In genomic region chr17:30653038-30653437, GRCh38 we compare ENCODE assay signal across 7 cellular contexts.
A peak's percentile ranks its signal among the peaks of the same experiment; 100 is the strongest.
DNase-seq lines count a peak whose midpoint lies in the region; ATAC-seq, FAIRE-seq and TF ChIP-seq lines count a peak whose summit lies in the region.
"Not testable (repeated sequence)": the region's sequence is repeated elsewhere in the genome, so short reads cannot be mapped to it uniquely, and the experiment has no call there.

No MANE protein-coding gene starts in this region.

- CTCF ChIA-PET in IMR-90 (lab: Yijun Ruan, JAX); K562 (lab: Yijun Ruan, JAX; ENCODE audit: low intra/inter-chr PET ratio): not testable (repeated sequence)

- intact Hi-C loops in IMR-90 (cut with micrococcal nuclease); K562 (cut with micrococcal nuclease): not testable (repeated sequence)

- H3K23ac ChIP-seq in IMR-90 (ENCODE audit: low read depth, low read length), result not testable (repeated sequence)

- H3K9ac ChIP-seq in IMR-90 (ENCODE audit: low read depth, low read length); K562 (ENCODE audit: insufficient read depth in 1 of 2, low read depth in 2 of 2, low read length in 2 of 2): not testable (repeated sequence)

- not testable (repeated sequence) for TF ChIP-seq EP300 in K562 (IDR thresholded peaks at IDR 0.05; ENCODE audit: low read length)

- TF ChIP-seq RAD21 in IMR-90 (IDR thresholded peaks at IDR 0.05; ENCODE audit: low read length); K562 (CRISPR knock-in tag; conservative IDR thresholded peaks at IDR 0.05 in 1 of 2, IDR thresholded peaks at IDR 0.05 in 1 of 2): not testable (repeated sequence)

- not testable (repeated sequence) for H3K14ac ChIP-seq in IMR-90 (replicated peaks; ENCODE audit: low read depth, low read length)

- TF ChIP-seq POLR2A in IMR-90 (IDR thresholded peaks at IDR 0.05; ENCODE audit: low read depth, low read length); K562 (conservative IDR thresholded peaks at IDR 0.05): not testable (repeated sequence)

- not testable (repeated sequence) for BruUV-seq in IMR-90 (replicated peaks; lab: Mats Ljungman, UMichigan); K562 (replicated peaks; lab: Mats Ljungman, UMichigan)

- H4K20me1 ChIP-seq in IMR-90 (ENCODE audit: insufficient read depth, low read length); K562 (replicated peaks; ENCODE audit: control insufficient read depth, insufficient read depth, low read length): not testable (repeated sequence)

- not testable (repeated sequence) for H3K27me3 ChIP-seq in IMR-90 (ENCODE audit: control insufficient read depth, insufficient read depth, low read length); K562 (ENCODE audit: control insufficient read depth in 2 of 2, insufficient read depth in 2 of 2, low read length in 2 of 2)

- not testable (repeated sequence) for H3K79me2 ChIP-seq in K562 (ENCODE audit: control insufficient read depth, insufficient read depth, low read length)

- ATAC-seq in IMR-90 (ENCODE audit: low read depth); K562: not testable (repeated sequence)

- not testable (repeated sequence) for H2AK9ac ChIP-seq in IMR-90 (replicated peaks; ENCODE audit: low read depth, low read length, poor library complexity)

- not testable (repeated sequence) for H3K79me1 ChIP-seq in IMR-90 (ENCODE audit: low read depth in 1 of 2, low read length in 2 of 2)

- H2AK5ac ChIP-seq in IMR-90 (ENCODE audit: low read depth, low read length), result not testable (repeated sequence)

- DNase-seq in IMR-90 (peak; percentile 18), NCI-H82 treated with DMSO at 0.1 percent for 48 hours (lab: John Stamatoyannopoulos, UW; ENCODE audit: unreplicated experiment) (peak; percentile 6), K562 (ENCODE audit: extremely low read depth in 1 of 4, low spot score in 3 of 4) (peak in 1 of 4 experiments; percentile 18), choroid plexus epithelial cell (ENCODE audit: low read depth) (peak; percentile 19), fibroblast of mammary gland (ENCODE audit: low read depth) (peak; percentile 16), fibroblast of villous mesenchyme (ENCODE audit: low read depth) (peak; percentile 6), iris pigment epithelial cell (ENCODE audit: low read depth) (peak; percentile 12)

- POLR2A ChIA-PET in IMR-90 (lab: Charles Lee; ENCODE audit: unreplicated experiment); K562 (lab: Yijun Ruan, JAX): not testable (repeated sequence)

- FAIRE-seq in K562 (lab: Jason Lieb, UNC), result not testable (repeated sequence)

- H3K4me2 ChIP-seq in IMR-90 (ENCODE audit: low read depth, low read length); K562 (ENCODE audit: insufficient read depth, low read length): not testable (repeated sequence)

- in situ Hi-C loops in IMR-90 (cut with MboI; ENCODE audit: low sequenced_read_pairs); K562 (cut with MboI): not testable (repeated sequence)

- H3K27ac ChIP-seq in IMR-90 (ENCODE audit: insufficient read depth, low read length); K562 (ENCODE audit: extremely low read depth, low read depth, low read length): not testable (repeated sequence)

- H2BK5ac ChIP-seq in IMR-90 (ENCODE audit: low read depth, low read length, poor library complexity, severe bottlenecking), result not testable (repeated sequence)

- WGBS in IMR-90 (ENCODE audit: extremely low coverage in 2 of 2, insufficient read length in 1 of 2), 2 experiments, result no CpG with 5 or more reads among the region's 1 CpG
- WGBS in K562 (ENCODE audit: insufficient coverage, low coverage, missing lambda C conversion rate), result 0% methylated on average over 1 of the region's 1 CpG

- H2BK120ac ChIP-seq in IMR-90 (ENCODE audit: low read depth, low read length), result not testable (repeated sequence)

- not testable (repeated sequence) for H3K4me3 ChIP-seq in IMR-90 (ENCODE audit: insufficient read depth, low read depth, low read length); K562; choroid plexus epithelial cell (ENCODE audit: low read depth, low read length); fibroblast of mammary gland (ENCODE audit: control insufficient read depth, low read depth, low read length); fibroblast of villous mesenchyme (ENCODE audit: low read depth, low read length)

- not testable (repeated sequence) for H4K8ac ChIP-seq in IMR-90 (ENCODE audit: low read depth in 2 of 2, low read length in 2 of 2)

- not testable (repeated sequence) for H3K4ac ChIP-seq in IMR-90 (ENCODE audit: low read depth, low read length)

- not testable (repeated sequence) for TF ChIP-seq CTCF in IMR-90 (conservative IDR thresholded peaks at IDR 0.05; ENCODE audit: low read depth, low read length); K562 (IDR thresholded peaks at IDR 0.05 in 2 of 3, conservative IDR thresholded peaks at IDR 0.05 in 1 of 3; ENCODE audit: insufficient read depth in 2 of 3, low read depth in 1 of 3, low read length in 3 of 3); choroid plexus epithelial cell (conservative IDR thresholded peaks at IDR 0.05; ENCODE audit: low read depth, low read length); fibroblast of mammary gland (conservative IDR thresholded peaks at IDR 0.05; ENCODE audit: control insufficient read depth, insufficient read depth, low read depth, low read length); fibroblast of villous mesenchyme (IDR thresholded peaks at IDR 0.05; ENCODE audit: insufficient read depth, low read depth, low read length)

- H4K91ac ChIP-seq in IMR-90 (ENCODE audit: insufficient read depth, low read depth, low read length), result not testable (repeated sequence)

- not testable (repeated sequence) for H4K5ac ChIP-seq in IMR-90 (ENCODE audit: low read depth, low read length)

- not testable (repeated sequence) for H3K9me1 ChIP-seq in IMR-90 (ENCODE audit: insufficient read depth, low read length); K562 (ENCODE audit: control insufficient read depth, insufficient read depth, low read length)

- H3K18ac ChIP-seq in IMR-90 (ENCODE audit: low read depth, low read length), result not testable (repeated sequence)

- not testable (repeated sequence) for H3K4me1 ChIP-seq in IMR-90 (ENCODE audit: control insufficient read depth, insufficient read depth, low read length); K562 (replicated peaks in 1 of 2; ENCODE audit: control insufficient read depth in 2 of 2, insufficient read depth in 2 of 2, low read length in 2 of 2)

- not testable (repeated sequence) for H2BK20ac ChIP-seq in IMR-90 (ENCODE audit: low read depth, low read length)

- H3K9me3 ChIP-seq in IMR-90 (ENCODE audit: control insufficient read depth, insufficient read depth, low read length); K562 (replicated peaks; ENCODE audit: control insufficient read depth, insufficient read depth, low read depth, low read length): not testable (repeated sequence)

- not testable (repeated sequence) for H3K56ac ChIP-seq in IMR-90 (ENCODE audit: extremely low read depth, insufficient read depth, low read length)

- H3K36me3 ChIP-seq in IMR-90 (ENCODE audit: control insufficient read depth, insufficient read depth, low read length); K562 (ENCODE audit: control insufficient read depth, insufficient read depth, low read length): not testable (repeated sequence)

- H2AFZ ChIP-seq in IMR-90 (replicated peaks; ENCODE audit: low read length, poor library complexity); K562 (ENCODE audit: low read depth, low read length): not testable (repeated sequence)

- not testable (repeated sequence) for H2BK15ac ChIP-seq in IMR-90 (ENCODE audit: low read depth, low read length)

- dilution Hi-C loops in IMR-90 (cut with HindIII; ENCODE audit: low sequenced_read_pairs, unreplicated experiment), result not testable (repeated sequence)

TF ChIP-seq in K562, 482 proteins besides CTCF, POLR2A, EP300 and RAD21:
- peak; percentile 58; the same call in 1 of the 2 replicates for TF ChIP-seq VEZF1 (CRISPR knock-in tag; IDR thresholded peaks at IDR 0.05)
- TF ChIP-seq ARID1B (IDR thresholded peaks at IDR 0.05), result peak; percentile 72
- TF ChIP-seq TAL1 (IDR thresholded peaks at IDR 0.05), result peak; percentile 29; the same call in 1 of the 2 replicates
- peak; percentile 61; the same call in 1 of the 2 replicates for TF ChIP-seq SMARCE1 (IDR thresholded peaks at IDR 0.05)
- TF ChIP-seq RFX1 (IDR thresholded peaks at IDR 0.05), result peak; percentile 19; the same call in 1 of the 2 replicates
- 0 out of 2 replicates have a peak, but pooled peaks have one; percentile 18 for TF ChIP-seq DPF2 (IDR thresholded peaks at IDR 0.05)
- peak; percentile 58 for TF ChIP-seq FOSL1 (tag; conservative IDR thresholded peaks at IDR 0.05)
